Comparison of ENCODE assay signal across 1 cellular context in the genomic region with DNA sequence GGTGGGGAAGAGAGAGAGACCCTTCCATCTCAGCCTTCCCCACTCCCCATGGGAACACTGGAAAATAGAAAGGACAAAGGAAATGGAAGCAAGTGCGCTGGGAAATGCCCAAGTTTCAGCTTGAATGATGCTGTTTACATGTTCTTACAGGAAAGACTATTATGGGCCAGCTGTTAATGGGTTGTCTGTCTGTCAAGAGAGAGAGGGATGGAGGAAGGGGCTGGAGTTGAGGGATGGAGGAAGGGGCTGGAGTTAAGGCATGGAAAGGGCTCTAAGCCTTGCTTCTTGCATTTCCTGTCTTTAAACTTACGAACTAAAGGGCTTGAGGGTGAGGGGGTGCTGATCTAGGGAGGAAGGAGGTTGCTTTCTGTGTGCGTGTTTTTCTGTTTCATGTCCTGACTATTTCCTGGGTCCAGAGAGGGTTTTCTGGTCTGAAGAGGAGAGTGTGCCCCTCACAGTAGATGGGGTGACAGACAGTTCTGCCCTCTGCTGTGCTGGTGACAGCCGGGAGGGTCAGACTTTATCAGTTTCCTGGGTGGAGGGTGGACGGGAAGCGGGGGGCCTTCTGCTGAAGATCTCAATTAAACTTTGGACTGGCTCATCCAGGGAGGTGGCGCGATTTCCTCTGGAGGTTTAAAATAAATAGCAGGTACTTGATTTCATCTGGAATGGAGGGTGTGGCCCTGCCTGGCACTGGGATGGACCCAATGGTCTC.
TF ChIP-seq lines count a peak whose summit lies in the region.

No MANE protein-coding gene starts in this region.

TF ChIP-seq in GM23338, 12 proteins besides CTCF, POLR2A, EP300 and RAD21 (continued from another document):
- TF ChIP-seq, protein P1, sequence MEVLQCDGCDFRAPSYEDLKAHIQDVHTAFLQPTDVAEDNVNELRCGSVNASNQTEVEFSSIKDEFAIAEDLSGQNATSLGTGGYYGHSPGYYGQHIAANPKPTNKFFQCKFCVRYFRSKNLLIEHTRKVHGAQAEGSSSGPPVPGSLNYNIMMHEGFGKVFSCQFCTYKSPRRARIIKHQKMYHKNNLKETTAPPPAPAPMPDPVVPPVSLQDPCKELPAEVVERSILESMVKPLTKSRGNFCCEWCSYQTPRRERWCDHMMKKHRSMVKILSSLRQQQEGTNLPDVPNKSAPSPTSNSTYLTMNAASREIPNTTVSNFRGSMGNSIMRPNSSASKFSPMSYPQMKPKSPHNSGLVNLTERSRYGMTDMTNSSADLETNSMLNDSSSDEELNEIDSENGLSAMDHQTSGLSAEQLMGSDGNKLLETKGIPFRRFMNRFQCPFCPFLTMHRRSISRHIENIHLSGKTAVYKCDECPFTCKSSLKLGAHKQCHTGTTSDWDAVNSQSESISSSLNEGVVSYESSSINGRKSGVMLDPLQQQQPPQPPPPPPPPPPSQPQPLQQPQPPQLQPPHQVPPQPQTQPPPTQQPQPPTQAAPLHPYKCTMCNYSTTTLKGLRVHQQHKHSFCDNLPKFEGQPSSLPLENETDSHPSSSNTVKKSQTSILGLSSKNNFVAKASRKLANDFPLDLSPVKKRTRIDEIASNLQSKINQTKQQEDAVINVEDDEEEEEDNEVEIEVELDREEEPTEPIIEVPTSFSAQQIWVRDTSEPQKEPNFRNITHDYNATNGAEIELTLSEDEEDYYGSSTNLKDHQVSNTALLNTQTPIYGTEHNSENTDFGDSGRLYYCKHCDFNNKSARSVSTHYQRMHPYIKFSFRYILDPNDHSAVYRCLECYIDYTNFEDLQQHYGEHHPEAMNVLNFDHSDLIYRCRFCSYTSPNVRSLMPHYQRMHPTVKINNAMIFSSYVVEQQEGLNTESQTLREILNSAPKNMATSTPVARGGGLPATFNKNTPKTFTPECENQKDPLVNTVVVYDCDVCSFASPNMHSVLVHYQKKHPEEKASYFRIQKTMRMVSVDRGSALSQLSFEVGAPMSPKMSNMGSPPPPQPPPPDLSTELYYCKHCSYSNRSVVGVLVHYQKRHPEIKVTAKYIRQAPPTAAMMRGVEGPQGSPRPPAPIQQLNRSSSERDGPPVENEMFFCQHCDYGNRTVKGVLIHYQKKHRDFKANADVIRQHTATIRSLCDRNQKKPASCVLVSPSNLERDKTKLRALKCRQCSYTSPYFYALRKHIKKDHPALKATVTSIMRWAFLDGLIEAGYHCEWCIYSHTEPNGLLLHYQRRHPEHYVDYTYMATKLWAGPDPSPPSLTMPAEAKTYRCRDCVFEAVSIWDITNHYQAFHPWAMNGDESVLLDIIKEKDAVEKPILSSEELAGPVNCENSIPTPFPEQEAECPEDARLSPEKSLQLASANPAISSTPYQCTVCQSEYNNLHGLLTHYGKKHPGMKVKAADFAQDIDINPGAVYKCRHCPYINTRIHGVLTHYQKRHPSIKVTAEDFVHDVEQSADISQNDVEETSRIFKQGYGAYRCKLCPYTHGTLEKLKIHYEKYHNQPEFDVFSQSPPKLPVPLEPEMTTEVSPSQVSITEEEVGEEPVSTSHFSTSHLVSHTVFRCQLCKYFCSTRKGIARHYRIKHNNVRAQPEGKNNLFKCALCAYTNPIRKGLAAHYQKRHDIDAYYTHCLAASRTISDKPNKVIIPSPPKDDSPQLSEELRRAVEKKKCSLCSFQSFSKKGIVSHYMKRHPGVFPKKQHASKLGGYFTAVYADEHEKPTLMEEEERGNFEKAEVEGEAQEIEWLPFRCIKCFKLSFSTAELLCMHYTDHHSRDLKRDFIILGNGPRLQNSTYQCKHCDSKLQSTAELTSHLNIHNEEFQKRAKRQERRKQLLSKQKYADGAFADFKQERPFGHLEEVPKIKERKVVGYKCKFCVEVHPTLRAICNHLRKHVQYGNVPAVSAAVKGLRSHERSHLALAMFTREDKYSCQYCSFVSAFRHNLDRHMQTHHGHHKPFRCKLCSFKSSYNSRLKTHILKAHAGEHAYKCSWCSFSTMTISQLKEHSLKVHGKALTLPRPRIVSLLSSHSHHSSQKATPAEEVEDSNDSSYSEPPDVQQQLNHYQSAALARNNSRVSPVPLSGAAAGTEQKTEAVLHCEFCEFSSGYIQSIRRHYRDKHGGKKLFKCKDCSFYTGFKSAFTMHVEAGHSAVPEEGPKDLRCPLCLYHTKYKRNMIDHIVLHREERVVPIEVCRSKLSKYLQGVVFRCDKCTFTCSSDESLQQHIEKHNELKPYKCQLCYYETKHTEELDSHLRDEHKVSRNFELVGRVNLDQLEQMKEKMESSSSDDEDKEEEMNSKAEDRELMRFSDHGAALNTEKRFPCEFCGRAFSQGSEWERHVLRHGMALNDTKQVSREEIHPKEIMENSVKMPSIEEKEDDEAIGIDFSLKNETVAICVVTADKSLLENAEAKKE (CRISPR knock-in tag; IDR thresholded peaks at IDR 0.05): no peak
TF ChIP-seq in GM23338: peak in this region for 0.
